7 cellular contexts compared by ENCODE assay signal in the genomic region with DNA sequence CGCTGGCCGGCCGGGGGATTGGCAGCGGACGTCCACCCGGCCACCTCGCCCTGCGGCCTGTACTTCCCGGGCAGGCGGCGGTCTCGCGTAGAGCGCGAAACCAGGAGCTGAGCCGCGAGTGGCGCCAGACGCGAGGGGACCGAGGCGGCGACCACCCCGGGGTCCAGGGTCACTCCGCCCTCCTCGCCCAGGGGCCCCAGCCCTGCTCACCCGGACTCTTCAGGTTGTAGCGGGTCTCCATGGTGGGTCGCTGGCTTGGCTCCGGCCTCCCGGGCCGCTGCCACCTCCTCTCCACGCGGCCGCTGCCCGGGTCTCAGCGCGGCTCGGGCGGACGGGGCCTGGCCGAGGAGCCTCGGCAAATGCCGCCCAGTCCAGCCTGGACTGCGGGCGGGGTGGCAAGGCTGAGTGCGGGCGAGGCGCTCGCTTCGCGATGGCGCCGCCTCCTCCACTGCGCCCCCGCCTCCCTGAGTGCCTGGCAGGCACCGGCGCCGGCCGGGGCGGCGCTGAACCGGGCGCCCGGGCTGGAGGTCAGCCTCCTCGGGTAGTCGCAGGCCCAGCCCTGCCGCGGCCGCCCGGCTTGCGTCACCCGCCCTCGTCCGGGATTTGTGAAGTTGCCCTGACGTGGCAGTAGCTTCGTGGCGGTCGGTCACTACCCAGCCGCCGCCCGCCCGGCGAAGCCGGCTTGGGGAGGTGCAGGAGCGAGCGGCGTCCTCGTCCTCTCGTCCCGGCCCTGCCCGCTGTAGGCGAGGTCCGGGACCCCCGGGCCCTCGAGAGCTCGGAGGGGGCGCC.
DNase-seq lines count a peak whose midpoint lies in the region; ATAC-seq and TF ChIP-seq lines count a peak whose summit lies in the region.

A gene with protein sequence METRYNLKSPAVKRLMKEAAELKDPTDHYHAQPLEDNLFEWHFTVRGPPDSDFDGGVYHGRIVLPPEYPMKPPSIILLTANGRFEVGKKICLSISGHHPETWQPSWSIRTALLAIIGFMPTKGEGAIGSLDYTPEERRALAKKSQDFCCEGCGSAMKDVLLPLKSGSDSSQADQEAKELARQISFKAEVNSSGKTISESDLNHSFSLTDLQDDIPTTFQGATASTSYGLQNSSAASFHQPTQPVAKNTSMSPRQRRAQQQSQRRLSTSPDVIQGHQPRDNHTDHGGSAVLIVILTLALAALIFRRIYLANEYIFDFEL (minus strand): TSS at position 394 of the 789 bp plus-strand sequence. CDS start 153 bp downstream, at position 241.

- TF ChIP-seq CTCF in GM13976 (IDR thresholded peaks at IDR 0.05; ENCODE audit: borderline replicate concordance, control extremely low read depth, extremely low read depth, insufficient read depth, missing control alignments), result no peak

- ATAC-seq in HG02678 (IDR thresholded peaks at IDR 0.05; ENCODE audit: unreplicated experiment), result peak; percentile 53

- peak within 1 kb of the TSS; percentile 93 for H3K27ac ChIP-seq in caudate nucleus (ENCODE audit: low read depth, low read length)

- in situ Hi-C loops in GM13976 (cut with MboI; ENCODE audit: low sequenced_read_pairs, unreplicated experiment), result no loop called here

- DNase-seq in GM13976 (ENCODE audit: low spot score) (peak; percentile 86), NCI-H2029 treated with DMSO at 0.1 percent for 48 hours (lab: John Stamatoyannopoulos, UW) (peak; percentile 44), caudate nucleus (lab: John Stamatoyannopoulos, UW) (peak in 60 of 61 donors; percentile 41 to 89 (median 78)), iris pigment epithelial cell (ENCODE audit: low read depth) (peak; percentile 96)
- DNase-seq in activated CD4-positive, CD25-positive, alpha-beta regulatory T cell treated with anti-CD3 and anti-CD28 coated beads, Interleukin-2, amount 50 U/mL, for 16 hours (ENCODE audit: low read depth, low spot score), result peak; percentile 43
- peak; percentile 39 to 66 for DNase-seq in stimulated activated CD4-positive, alpha-beta T cell treated with anti-CD3 and anti-CD28 coated beads, Interleukin-12 subunit alpha, Interleukin-12 subunit beta, amount 100 ng/mL, for 24 hours (ENCODE audit: low read depth in 2 of 2)

Comparison
In these comparisons a context has a peak if more than half of its experiments do, and no peak if none do; other contexts are left out.
1. Peak in every context shown above with its lines: DNase-seq, ATAC-seq and H3K27ac ChIP-seq.
2. DNase-seq: peak in every context shown above with its lines; median percentile 96 in iris pigment epithelial cell; 86 in GM13976; 78 in caudate nucleus; 52 in stimulated activated CD4-positive, alpha-beta T cell treated with anti-CD3 and anti-CD28 coated beads, Interleukin-12 subunit alpha, Interleukin-12 subunit beta, amount 100 ng/mL, for 24 hours; 44 in NCI-H2029 treated with DMSO at 0.1 percent for 48 hours; 43 in activated CD4-positive, CD25-positive, alpha-beta regulatory T cell treated with anti-CD3 and anti-CD28 coated beads, Interleukin-2, amount 50 U/mL, for 16 hours.